Comparison of ENCODE assay signal across 23 cellular contexts in the genomic region with DNA sequence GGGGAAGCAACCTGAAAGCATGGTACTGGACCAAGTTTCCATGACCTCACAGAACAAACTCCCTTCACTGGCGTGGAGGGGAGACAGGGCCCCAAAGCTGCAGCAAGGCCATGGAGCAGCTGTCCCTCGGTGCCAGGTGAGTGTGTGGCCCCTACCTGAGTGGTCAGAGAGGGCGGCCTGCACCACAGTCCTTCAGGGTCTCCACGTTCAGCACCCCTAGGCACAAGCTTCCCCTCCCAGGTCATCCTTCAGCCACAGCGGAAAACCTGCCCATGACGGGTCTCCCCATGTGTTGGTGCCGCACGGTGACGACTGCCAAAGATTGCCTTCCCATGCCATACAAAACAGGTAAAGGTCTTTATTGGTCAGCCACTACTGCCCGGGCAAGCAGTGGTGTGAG.
DNase-seq lines count a peak whose midpoint lies in the region; ATAC-seq and TF ChIP-seq lines count a peak whose summit lies in the region.
"Had no signal": no experiment of that assay in that cellular context is flagged by ENCODE, and none has a peak within 500 bp of the region (broad histone marks: within the 10 kb centered on the region; RNA-seq: fewer than 3 reads in every experiment).

No MANE protein-coding gene starts in this region.

- H3K27me3 ChIP-seq in right atrium auricular region (no peaks in the 10 kb centered on the region), osteoblast (ENCODE audit: insufficient read depth, low read length) (no peaks in the 10 kb centered on the region)
- H3K27me3 ChIP-seq: BLaER1 treated with 17β-estradiol and CSF1 and Interleukin-3, amounts not matched to agents 10 nM and 100 nM had no signal

- ATAC-seq in Right ventricle myocardium superior (ENCODE audit: poor library complexity), result no peak
- no peak for ATAC-seq in stimulated activated naive CD8-positive, alpha-beta T cell treated with anti-CD3 and anti-CD28 coated beads, Interleukin-15, Interleukin-2, amounts not matched to agents 100 U/mL and 50 U/mL, for 24 hours

- H3K27ac Mint-ChIP-seq in endothelial cell (ENCODE audit: unreplicated experiment) (peak overlapping the region; percentile 61), nephron progenitor cell (peak overlapping the region; percentile 13)
- H3K27ac Mint-ChIP-seq: CD4-positive, alpha-beta T cell had no signal

- H3K4me3 Mint-ChIP-seq in endothelial cell (ENCODE audit: unreplicated experiment) (peak overlapping the region; percentile 11), nephron progenitor cell (no peak overlapping the region)
- H3K4me3 Mint-ChIP-seq: CD4-positive, alpha-beta T cell had no signal

- no peak for DNase-seq in right atrium auricular region (ENCODE audit: low spot score)
- no peak for DNase-seq in Right ventricle myocardium superior
- DNase-seq in endothelial cell (ENCODE audit: low spot score), result no peak
- no peak for DNase-seq in nephron progenitor cell
- DNase-seq in stimulated activated naive CD8-positive, alpha-beta T cell treated with anti-CD3 and anti-CD28 coated beads, Interleukin-15, Interleukin-2, amounts not matched to agents 100 U/mL and 50 U/mL, for 24 hours, result no peak
- no peak for DNase-seq in RPMI8226
- no peak for DNase-seq in osteoblast (ENCODE audit: insufficient read length, low spot score, missing footprints)
- DNase-seq in foreskin melanocyte, result no peak
- DNase-seq: CD4-positive, alpha-beta T cell; GM23248; H7; IMR-90; MM.1S; NCI-H1048; NCI-H1417; NCI-H1694 treated with DMSO at 0.1 percent for 48 hours; NCI-H2081; NCI-H2227 treated with DMSO at 0.1 percent for 48 hours; NCI-H69; SHP77 treated with DMSO at 0.1 percent for 48 hours had no signal

- no peak overlapping the region for H3K4me3 ChIP-seq in right atrium auricular region
- no peak overlapping the region for H3K4me3 ChIP-seq in osteoblast (ENCODE audit: insufficient read depth, low read length)
- H3K4me3 ChIP-seq: BLaER1 treated with 17β-estradiol and CSF1 and Interleukin-3, amounts not matched to agents 10 nM and 100 nM; GM23248 had no signal

- no peaks in the 10 kb centered on the region for H3K79me2 ChIP-seq in osteoblast (ENCODE audit: insufficient read depth, low read length)

- H3K4me1 Mint-ChIP-seq in endothelial cell (ENCODE audit: unreplicated experiment) (peaks cover 13% of the 10 kb centered on the region), nephron progenitor cell (peaks cover 38% of the 10 kb centered on the region)

- H3K27ac ChIP-seq in right atrium auricular region (peak overlapping the region; percentile 2 to 4), osteoblast (ENCODE audit: low read depth, low read length) (no peak overlapping the region)
- H3K27ac ChIP-seq: GM23248, KMS-11, RWPE1 had no signal

- H3K36me3 Mint-ChIP-seq in endothelial cell (ENCODE audit: low read depth, unreplicated experiment) (peaks cover 32% of the 10 kb centered on the region), nephron progenitor cell (ENCODE audit: low read depth) (no peaks in the 10 kb centered on the region)

- H3K9me3 ChIP-seq in right atrium auricular region (no peaks in the 10 kb centered on the region), osteoblast (ENCODE audit: low read depth, low read length) (no peaks in the 10 kb centered on the region)
- H3K9me3 ChIP-seq: BLaER1 treated with 17β-estradiol and CSF1 and Interleukin-3, amounts not matched to agents 10 nM and 100 nM had no signal

- H3K4me2 ChIP-seq in osteoblast (ENCODE audit: insufficient read depth, low read length), result no peak overlapping the region
- H3K4me2 ChIP-seq: KMS-11 had no signal

- H3K36me3 ChIP-seq in right atrium auricular region, result peaks cover 6% of the 10 kb centered on the region
- no peaks in the 10 kb centered on the region for H3K36me3 ChIP-seq in osteoblast (ENCODE audit: insufficient read depth, low read length)

- H2AFZ ChIP-seq in osteoblast (ENCODE audit: low read length), result no peak overlapping the region
- H2AFZ ChIP-seq: GM23248 had no signal

- no peaks in the 10 kb centered on the region for H4K20me1 ChIP-seq in osteoblast (ENCODE audit: insufficient read depth, low read length)

- H3K9me3 Mint-ChIP-seq in endothelial cell (ENCODE audit: unreplicated experiment) (no peaks in the 10 kb centered on the region), nephron progenitor cell (no peaks in the 10 kb centered on the region)
- H3K9me3 Mint-ChIP-seq: CD4-positive, alpha-beta T cell had no signal

- intact Hi-C loops in Right ventricle myocardium superior (cut with DNase I), result no loop called here

- TF ChIP-seq CTCF in right atrium auricular region (IDR thresholded peaks at IDR 0.05) (no peak), endothelial cell (IDR thresholded peaks at IDR 0.05; ENCODE audit: unreplicated experiment) (no peak), nephron progenitor cell (IDR thresholded peaks at IDR 0.05) (no peak), osteoblast (IDR thresholded peaks at IDR 0.05; ENCODE audit: extremely low read depth, low read depth, low read length) (no peak)

- H3K27me3 Mint-ChIP-seq in endothelial cell (ENCODE audit: unreplicated experiment), result peaks cover 16% of the 10 kb centered on the region
- peaks cover 4% of the 10 kb centered on the region for H3K27me3 Mint-ChIP-seq in nephron progenitor cell (ENCODE audit: low read depth, poor library complexity)
- H3K27me3 Mint-ChIP-seq: CD4-positive, alpha-beta T cell had no signal

- peaks cover 0 to 14% of the 10 kb centered on the region in 2 donors for H3K4me1 ChIP-seq in right atrium auricular region
- H3K4me1 ChIP-seq in osteoblast (ENCODE audit: insufficient read depth, low read length), result no peaks in the 10 kb centered on the region
